Comparison of ENCODE assay signal across 18 cellular contexts in genomic region chr17:6082335-6082734, GRCh38. TPM values are rescaled to one million over a fixed set of nuclear protein-coding genes. Genes with fewer than 3 reads are reported as not detected.
"Had no signal": no experiment of that assay in that cellular context is flagged by ENCODE, and none has a peak within 500 bp of the region (broad histone marks: within the 10 kb centered on the region; RNA-seq: fewer than 3 reads in every experiment).

No MANE protein-coding gene starts in this region.

- DNase-seq: caudate nucleus; effector CD8-positive, alpha-beta T cell; kidney; left colon; mammary epithelial cell; naive thymus-derived CD4-positive, alpha-beta T cell; occipital lobe; pancreas; right cardiac atrium; stimulated activated CD4-positive, alpha-beta T cell treated with anti-CD3 and anti-CD28 coated beads, Interleukin-4, amount 100 ng/mL, for 24 hours; transverse colon had no signal

- H3K27me3 Mint-ChIP-seq: stimulated activated naive CD8-positive, alpha-beta T cell treated with anti-CD3 and anti-CD28 coated beads, Interleukin-15, Interleukin-2, amounts not matched to agents 100 ng/mL and 50 ng/mL, for 24 hours had no signal

- H3K9me3 ChIP-seq: esophagus muscularis mucosa, pancreas, thoracic aorta, transverse colon had no signal

- H3K27me3 ChIP-seq: hepatocyte, pancreas, transverse colon had no signal

- H3K9me3 Mint-ChIP-seq: naive thymus-derived CD4-positive, alpha-beta T cell; stimulated activated memory B cell treated with anti-CD40 and anti-IgM and Interleukin-4, amounts not matched to agents 10 μg/mL and 1 μg/mL and 100 μg/mL, for 72 hours; stimulated activated naive CD8-positive, alpha-beta T cell treated with anti-CD3 and anti-CD28 coated beads, Interleukin-15, Interleukin-2, amounts not matched to agents 100 ng/mL and 50 ng/mL, for 24 hours had no signal

- ATAC-seq: left colon; naive thymus-derived CD4-positive, alpha-beta T cell; pancreas; right cardiac atrium; stimulated activated memory B cell treated with anti-CD40 and anti-IgM and Interleukin-4, amounts not matched to agents 10 μg/mL and 1 μg/mL and 100 μg/mL, for 72 hours had no signal

- H3K36me3 Mint-ChIP-seq: naive thymus-derived CD4-positive, alpha-beta T cell; stimulated activated memory B cell treated with anti-CD40 and anti-IgM and Interleukin-4, amounts not matched to agents 10 μg/mL and 1 μg/mL and 100 μg/mL, for 72 hours had no signal

- H3K4me1 Mint-ChIP-seq: naive thymus-derived CD4-positive, alpha-beta T cell; stimulated activated memory B cell treated with anti-CD40 and anti-IgM and Interleukin-4, amounts not matched to agents 10 μg/mL and 1 μg/mL and 100 μg/mL, for 72 hours had no signal

- H3K36me3 ChIP-seq: pancreas, thoracic aorta, transverse colon had no signal

- H3K4me1 ChIP-seq: esophagus muscularis mucosa, pancreas, transverse colon had no signal

- H3K4me3 ChIP-seq: coronary artery, esophagus muscularis mucosa, hepatocyte, pancreas, thoracic aorta, transverse colon had no signal

- H3K4me3 Mint-ChIP-seq: naive thymus-derived CD4-positive, alpha-beta T cell; stimulated activated memory B cell treated with anti-CD40 and anti-IgM and Interleukin-4, amounts not matched to agents 10 μg/mL and 1 μg/mL and 100 μg/mL, for 72 hours; stimulated activated naive CD8-positive, alpha-beta T cell treated with anti-CD3 and anti-CD28 coated beads, Interleukin-15, Interleukin-2, amounts not matched to agents 100 ng/mL and 50 ng/mL, for 24 hours had no signal

- H3K27ac Mint-ChIP-seq: naive thymus-derived CD4-positive, alpha-beta T cell; progenitor cell of endocrine pancreas; stimulated activated memory B cell treated with anti-CD40 and anti-IgM and Interleukin-4, amounts not matched to agents 10 μg/mL and 1 μg/mL and 100 μg/mL, for 72 hours; stimulated activated naive CD8-positive, alpha-beta T cell treated with anti-CD3 and anti-CD28 coated beads, Interleukin-15, Interleukin-2, amounts not matched to agents 100 ng/mL and 50 ng/mL, for 24 hours had no signal

- H3K27ac ChIP-seq: coronary artery, esophagus muscularis mucosa, hepatocyte, pancreas, thoracic aorta, transverse colon had no signal

RNA-seq across cellular contexts. Expression of gene WSCD1, which starts 12.2 kb away (rescaled TPM):
- total RNA-seq: mammary epithelial cell had no signal
- polyA plus RNA-seq: mammary epithelial cell; naive thymus-derived CD4-positive, alpha-beta T cell had no signal
